Comparison of ENCODE assay signal across 20 cellular contexts in the genomic region with DNA sequence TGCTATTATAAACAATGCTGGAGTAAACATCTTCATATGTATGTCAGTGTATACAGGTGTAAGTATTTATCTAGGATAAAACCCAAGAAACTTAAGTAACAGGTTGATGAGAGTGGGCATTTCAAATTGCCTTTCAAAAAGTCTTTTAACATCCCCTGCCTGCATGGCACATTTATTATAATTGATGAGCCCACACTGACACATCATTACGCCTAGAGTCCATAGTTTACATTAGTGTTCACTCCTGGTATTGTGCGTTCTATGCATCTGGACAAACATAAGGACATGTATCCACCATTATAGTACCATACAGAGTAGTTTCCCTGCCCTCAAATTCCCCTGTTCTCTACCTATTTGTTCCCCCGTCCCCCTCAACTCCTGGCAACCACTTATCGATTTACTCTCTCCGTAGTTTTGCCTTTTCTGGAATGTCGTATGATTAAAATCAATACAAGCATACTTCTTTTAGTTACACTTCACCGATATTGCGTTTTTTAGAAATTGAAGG. TPM values are rescaled to one million over a fixed set of nuclear protein-coding genes. Genes with fewer than 3 reads are reported as not detected.
A peak's percentile ranks its signal among the peaks of the same experiment; 100 is the strongest.
DNase-seq lines count a peak whose midpoint lies in the region; ATAC-seq and TF ChIP-seq lines count a peak whose summit lies in the region.
"Had no signal": no experiment of that assay in that cellular context is flagged by ENCODE, and none has a peak within 500 bp of the region (broad histone marks: within the 10 kb centered on the region; RNA-seq: fewer than 3 reads in every experiment).

No MANE protein-coding gene starts in this region.

- H3K4me3 Mint-ChIP-seq in activated CD4-positive, alpha-beta T cell treated with anti-CD3 and anti-CD28 coated beads, Interleukin-2, amount 10 ng/mL, durations not matched to agents 24 days and 14 days: no peak overlapping the region

- CTCF ChIA-PET in PC-9 (lab: Charles Lee): no interaction called here

- H3K27me3 Mint-ChIP-seq in activated CD4-positive, alpha-beta T cell treated with anti-CD3 and anti-CD28 coated beads, Interleukin-2, amount 10 ng/mL, durations not matched to agents 24 days and 14 days: peaks cover 12% of the 10 kb centered on the region

- H3K4me3 ChIP-seq in PC-9: no peak overlapping the region
- H3K4me3 ChIP-seq: BLaER1, HAP-1 had no signal

- no peaks in the 10 kb centered on the region for H3K36me3 Mint-ChIP-seq in activated CD4-positive, alpha-beta T cell treated with anti-CD3 and anti-CD28 coated beads, Interleukin-2, amount 10 ng/mL, durations not matched to agents 24 days and 14 days (ENCODE audit: low read depth)
- H3K36me3 Mint-ChIP-seq: CD14-positive monocyte; CD4-positive, alpha-beta memory T cell; IgD-negative memory B cell had no signal

- H3K9me2 ChIP-seq in PC-9 (ENCODE audit: insufficient read depth): no peaks in the 10 kb centered on the region

- H3K27ac ChIP-seq in PC-9: no peak overlapping the region
- H3K27ac ChIP-seq: BLaER1 had no signal

- no peaks in the 10 kb centered on the region for H3K9me3 Mint-ChIP-seq in activated CD4-positive, alpha-beta T cell treated with anti-CD3 and anti-CD28 coated beads, Interleukin-2, amount 10 ng/mL, durations not matched to agents 24 days and 14 days

- H3K4me2 ChIP-seq in PC-9: no peak overlapping the region

- H3K79me2 ChIP-seq in PC-9 (ENCODE audit: low read depth): no peaks in the 10 kb centered on the region

- no peak overlapping the region for H2AFZ ChIP-seq in PC-9

- H3K36me3 ChIP-seq in PC-9 (ENCODE audit: low read depth): no peaks in the 10 kb centered on the region
- H3K36me3 ChIP-seq: BLaER1, HAP-1 had no signal

- no peak overlapping the region for H3K27ac Mint-ChIP-seq in activated CD4-positive, alpha-beta T cell treated with anti-CD3 and anti-CD28 coated beads, Interleukin-2, amount 10 ng/mL, durations not matched to agents 24 days and 14 days
- H3K27ac Mint-ChIP-seq: CD14-positive monocyte; CD4-positive, alpha-beta memory T cell had no signal

- no peak for ATAC-seq in GM18870 (IDR thresholded peaks at IDR 0.05; ENCODE audit: unreplicated experiment)
- ATAC-seq: HepG2 had no signal

- H3K4me1 ChIP-seq in PC-9 (replicated peaks; ENCODE audit: insufficient read depth): no peaks in the 10 kb centered on the region
- H3K4me1 ChIP-seq: BLaER1 had no signal

- intact Hi-C loops in activated CD4-positive, alpha-beta T cell treated with anti-CD3 and anti-CD28 coated beads, Interleukin-2, amount 10 ng/mL, durations not matched to agents 24 days and 14 days (cut with micrococcal nuclease): no loop called here
- intact Hi-C loops in PC-9 (cut with micrococcal nuclease; ENCODE audit: unreplicated experiment): no loop called here

- H4K20me1 ChIP-seq in PC-9 (ENCODE audit: insufficient read depth): no peaks in the 10 kb centered on the region
- H4K20me1 ChIP-seq: BLaER1 had no signal

- H3K9me3 ChIP-seq in PC-9 (ENCODE audit: insufficient read depth, low read depth): peaks cover 4% of the 10 kb centered on the region
- H3K9me3 ChIP-seq: HAP-1 had no signal

- DNase-seq in NCI-H187 treated with DMSO at 0.1 percent for 48 hours (lab: John Stamatoyannopoulos, UW) (peak; percentile 3), NCI-H187 (lab: John Stamatoyannopoulos, UW) (no peak), NCI-H69 (lab: John Stamatoyannopoulos, UW) (peak; percentile 95), PC-9 (no peak)
- peak; percentile 7 for DNase-seq in activated CD4-positive, alpha-beta T cell treated with anti-CD3 and anti-CD28 coated beads, Interleukin-2, amount 10 ng/mL, durations not matched to agents 24 days and 14 days
- DNase-seq in activated CD4-positive, alpha-beta T cell treated with anti-CD3 and anti-CD28 coated beads, Interleukin-2, amount 50 U/mL, for 48 hours: no peak
- DNase-seq: 8988T; CD4-positive, alpha-beta memory T cell; DMS153; DMS79; GF-D8; GOT3 had no signal

- no peaks in the 10 kb centered on the region for H3K4me1 Mint-ChIP-seq in activated CD4-positive, alpha-beta T cell treated with anti-CD3 and anti-CD28 coated beads, Interleukin-2, amount 10 ng/mL, durations not matched to agents 24 days and 14 days

- no TSS peak for BruUV-seq in PC-9 (replicated peaks; lab: Mats Ljungman, UMichigan)

- H3F3A ChIP-seq in PC-9 (ENCODE audit: insufficient read depth, low read depth): no peaks in the 10 kb centered on the region

- POLR2A ChIA-PET in PC-9 (lab: Charles Lee; ENCODE audit: unreplicated experiment): no interaction called here

- no peaks in the 10 kb centered on the region for H3K27me3 ChIP-seq in PC-9 (ENCODE audit: insufficient read depth, low read depth)
- H3K27me3 ChIP-seq: BLaER1 had no signal

- no peak for TF ChIP-seq CTCF in PC-9 (conservative IDR thresholded peaks at IDR 0.05)

RNA-seq across cellular contexts. Expression of a gene that starts 53.7 kb away (rescaled TPM):
- not detected in 2 replicates for total RNA-seq in activated CD4-positive, alpha-beta T cell treated with anti-CD3 and anti-CD28 coated beads, Interleukin-2, amount 10 ng/mL, durations not matched to agents 24 days and 14 days
- not detected in 2 replicates for total RNA-seq in PC-9 (2021)
- total RNA-seq: A673; CD4-positive, alpha-beta memory T cell; Daoy; HepG2 had no signal

Comparison
In these comparisons a context has a peak if more than half of its experiments do, and no peak if none do; other contexts are left out.
1. DNase-seq: peak in NCI-H187 treated with DMSO at 0.1 percent for 48 hours (single experiment), activated CD4-positive, alpha-beta T cell treated with anti-CD3 and anti-CD28 coated beads, Interleukin-2, amount 10 ng/mL, durations not matched to agents 24 days and 14 days (single experiment) and NCI-H69 (single experiment); none in NCI-H187 (0 of 2), activated CD4-positive, alpha-beta T cell treated with anti-CD3 and anti-CD28 coated beads, Interleukin-2, amount 50 U/mL, for 48 hours (0 of 2) and PC-9 (0 of 2).